Comparison of ENCODE assay signal across 11 cellular contexts in the genomic region with DNA sequence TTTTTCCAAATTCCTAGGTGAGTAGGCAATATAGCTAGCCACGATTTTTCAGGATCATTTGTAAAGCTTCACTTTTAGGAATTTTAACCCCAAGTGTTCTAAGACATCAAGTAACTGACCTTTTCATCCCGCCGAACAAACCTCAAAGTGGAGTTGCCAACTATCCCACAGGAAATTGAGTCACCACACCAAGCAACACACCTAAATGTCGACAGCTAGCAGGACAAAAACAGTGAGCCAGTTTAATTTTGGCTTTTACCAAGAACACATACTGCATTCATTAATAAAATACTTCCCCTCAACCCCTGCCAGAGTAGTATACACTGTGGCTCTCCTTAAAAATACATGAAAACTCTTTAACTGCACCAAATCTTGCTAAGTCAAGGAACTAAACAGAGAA.
DNase-seq lines count a peak whose midpoint lies in the region; ATAC-seq and TF ChIP-seq lines count a peak whose summit lies in the region.
"Had no signal": no experiment of that assay in that cellular context is flagged by ENCODE, and none has a peak within 500 bp of the region (broad histone marks: within the 10 kb centered on the region; RNA-seq: fewer than 3 reads in every experiment).

No MANE protein-coding gene starts in this region.

- no peaks in the 10 kb centered on the region for H3K36me3 ChIP-seq in CD4-positive, CD25-positive, alpha-beta regulatory T cell (ENCODE audit: control insufficient read depth, insufficient read depth, low read length)
- no peaks in the 10 kb centered on the region for H3K36me3 ChIP-seq in ascending aorta
- H3K36me3 ChIP-seq in naive thymus-derived CD4-positive, alpha-beta T cell (ENCODE audit: control insufficient read depth in 2 of 3, insufficient read depth in 3 of 3, low read length in 3 of 3), result peaks cover 0 to 11% (median 0%) of the 10 kb centered on the region in 3 experiments

- H3K9me3 Mint-ChIP-seq in CD4-positive, CD25-positive, alpha-beta regulatory T cell, result no peaks in the 10 kb centered on the region
- peaks cover 0 to 3% (median 0%) of the 10 kb centered on the region in 11 donors for H3K9me3 Mint-ChIP-seq in naive thymus-derived CD4-positive, alpha-beta T cell

- peaks cover 20% of the 10 kb centered on the region for H3K27me3 Mint-ChIP-seq in CD4-positive, CD25-positive, alpha-beta regulatory T cell
- H3K27me3 Mint-ChIP-seq in naive thymus-derived CD4-positive, alpha-beta T cell, result no peaks in the 10 kb centered on the region

- intact Hi-C loops in ascending aorta (cut with DNase I), result no loop called here
- intact Hi-C loops in naive thymus-derived CD4-positive, alpha-beta T cell (cut with micrococcal nuclease), result no loop called here

- TF ChIP-seq CTCF in ascending aorta (IDR thresholded peaks at IDR 0.05) (no peak), GM20000 (IDR thresholded peaks at IDR 0.05; ENCODE audit: extremely low read depth, missing control alignments) (no peak)

- no peaks in the 10 kb centered on the region for H3K36me3 Mint-ChIP-seq in CD4-positive, CD25-positive, alpha-beta regulatory T cell
- peaks cover 0 to 24% (median 0%) of the 10 kb centered on the region in 5 donors for H3K36me3 Mint-ChIP-seq in naive thymus-derived CD4-positive, alpha-beta T cell

- DNase-seq in CD4-positive, CD25-positive, alpha-beta regulatory T cell, result no peak
- DNase-seq in LHCN-M2 (ENCODE audit: low read depth) (peak; percentile 81), ascending aorta (ENCODE audit: low spot score in 2 of 2) (no peak), G401 (ENCODE audit: low spot score) (no peak), NOMO-1 (lab: John Stamatoyannopoulos, UW; ENCODE audit: unreplicated experiment in 2 of 2) (no peak), GM20000 (ENCODE audit: low spot score) (no peak)
- no peak for DNase-seq in naive thymus-derived CD4-positive, alpha-beta T cell
- DNase-seq: endodermal cell, midbrain had no signal

- peaks cover 16% of the 10 kb centered on the region for H3K4me1 ChIP-seq in CD4-positive, CD25-positive, alpha-beta regulatory T cell (ENCODE audit: control insufficient read depth, insufficient read depth, low read length, poor library complexity, severe bottlenecking)
- peaks cover 0 to 22% of the 10 kb centered on the region in 2 donors for H3K4me1 ChIP-seq in ascending aorta
- H3K4me1 ChIP-seq in naive thymus-derived CD4-positive, alpha-beta T cell (ENCODE audit: control insufficient read depth in 2 of 2, insufficient read depth in 2 of 2, low read length in 2 of 2), result peaks cover 7% of the 10 kb centered on the region in 2 donors

- POLR2A ChIA-PET in naive thymus-derived CD4-positive, alpha-beta T cell (lab: Charles Lee), result interaction anchor here (0.9 to 3.5 kb wide), 6 partner anchors 11 to 120 kb away, joined by 3 to 33 read pairs (median 4); no protein-coding TSS in a partner anchor

- in situ Hi-C loops in G401 (cut with HindIII; ENCODE audit: low sequenced_read_pairs), result no loop called here

- no peak overlapping the region for H3K27ac ChIP-seq in CD4-positive, CD25-positive, alpha-beta regulatory T cell (ENCODE audit: insufficient read depth, low read length, poor library complexity, severe bottlenecking)
- H3K27ac ChIP-seq in ascending aorta, result peak overlapping the region; percentile 3 to 62
- no peak overlapping the region for H3K27ac ChIP-seq in naive thymus-derived CD4-positive, alpha-beta T cell (ENCODE audit: low read depth, low read length)

- CTCF ChIA-PET in naive thymus-derived CD4-positive, alpha-beta T cell (lab: Charles Lee), result interaction anchor here (0.9 to 2.5 kb wide), 4 partner anchors 78 to 131 kb away, joined by 3 to 14 read pairs (median 4); no protein-coding TSS in a partner anchor

- H3K27me3 ChIP-seq in CD4-positive, CD25-positive, alpha-beta regulatory T cell (ENCODE audit: control insufficient read depth, insufficient read depth, low read length), result peaks cover 15% of the 10 kb centered on the region
- H3K27me3 ChIP-seq in ascending aorta, result no peaks in the 10 kb centered on the region
- H3K27me3 ChIP-seq in naive thymus-derived CD4-positive, alpha-beta T cell (ENCODE audit: control insufficient read depth in 2 of 2, insufficient read depth in 2 of 2, low read length in 2 of 2), result no peaks in the 10 kb centered on the region

- H3K9me3 ChIP-seq in CD4-positive, CD25-positive, alpha-beta regulatory T cell (ENCODE audit: control insufficient read depth in 2 of 2, low read length in 2 of 2), result no peaks in the 10 kb centered on the region
- H3K9me3 ChIP-seq in ascending aorta, result no peaks in the 10 kb centered on the region
- no peaks in the 10 kb centered on the region for H3K9me3 ChIP-seq in naive thymus-derived CD4-positive, alpha-beta T cell (ENCODE audit: control insufficient read depth in 2 of 3, low read length in 3 of 3)

- peaks cover 10 to 36% (median 24%) of the 10 kb centered on the region in 4 donors for H3K4me1 Mint-ChIP-seq in CD4-positive, CD25-positive, alpha-beta regulatory T cell
- H3K4me1 Mint-ChIP-seq in naive thymus-derived CD4-positive, alpha-beta T cell, result peaks cover 22 to 35% (median 29%) of the 10 kb centered on the region in 7 donors

- H3K4me3 ChIP-seq in CD4-positive, CD25-positive, alpha-beta regulatory T cell (ENCODE audit: low read depth, low read length), result no peak overlapping the region
- no peak overlapping the region for H3K4me3 ChIP-seq in ascending aorta
- no peak overlapping the region for H3K4me3 ChIP-seq in naive thymus-derived CD4-positive, alpha-beta T cell (ENCODE audit: low read length)
- H3K4me3 ChIP-seq: K562 had no signal

- H3K4me3 Mint-ChIP-seq in CD4-positive, CD25-positive, alpha-beta regulatory T cell, result peak overlapping the region in 1 of 4 donors; percentile 74
- H3K4me3 Mint-ChIP-seq in naive thymus-derived CD4-positive, alpha-beta T cell, result peak overlapping the region in 1 of 10 donors; percentile 72
- H3K4me3 Mint-ChIP-seq: endodermal cell had no signal

- peak overlapping the region in 2 of 3 donors; percentile 22 to 43 for H3K27ac Mint-ChIP-seq in CD4-positive, CD25-positive, alpha-beta regulatory T cell
- peak overlapping the region; percentile 64 to 99 (median 92) for H3K27ac Mint-ChIP-seq in naive thymus-derived CD4-positive, alpha-beta T cell
- H3K27ac Mint-ChIP-seq: endodermal cell had no signal

- no peak for ATAC-seq in CD4-positive, CD25-positive, alpha-beta regulatory T cell (ENCODE audit: low read depth in 2 of 2)
- ATAC-seq in naive thymus-derived CD4-positive, alpha-beta T cell, result no peak
- no peak for ATAC-seq in HG03432 (IDR thresholded peaks at IDR 0.05; ENCODE audit: unreplicated experiment)
- ATAC-seq: K562 had no signal

Comparison
In these comparisons a context has a peak if more than half of its experiments do, and no peak if none do; other contexts are left out.
1. H3K27ac ChIP-seq: peak in ascending aorta (2 of 2); none in CD4-positive, CD25-positive, alpha-beta regulatory T cell (single experiment) and naive thymus-derived CD4-positive, alpha-beta T cell (single experiment).